Comparison of ENCODE assay signal across 9 cellular contexts in genomic region chr12:69544087-69544486, GRCh38.
"Had no signal": no experiment of that assay in that cellular context is flagged by ENCODE, and none has a peak within 500 bp of the region (broad histone marks: within the 10 kb centered on the region; RNA-seq: fewer than 3 reads in every experiment).

No MANE protein-coding gene starts in this region.

- H3K9ac ChIP-seq: GM23248 had no signal

- H3K4me3 ChIP-seq: GM23248, HAP-1 had no signal

- ATAC-seq: HCT116, HepG2 had no signal

- H3K27ac ChIP-seq: GM23248, HL-60 had no signal

- H3K4me1 ChIP-seq: HAP-1 had no signal

- H3K4me3 Mint-ChIP-seq: HFFc6, IgD-negative memory B cell had no signal

- H3K27ac Mint-ChIP-seq: HFFc6, IgD-negative memory B cell had no signal

- H3K27me3 Mint-ChIP-seq: IgD-negative memory B cell had no signal

- H2AFZ ChIP-seq: GM23248 had no signal

- DNase-seq: GM23248, GOT3, H7, HFFc6 had no signal

- H3K9me3 ChIP-seq: HAP-1 had no signal

- H3K36me3 ChIP-seq: HAP-1 had no signal
